Comparison of ENCODE assay signal across 8 cellular contexts in the genomic region with DNA sequence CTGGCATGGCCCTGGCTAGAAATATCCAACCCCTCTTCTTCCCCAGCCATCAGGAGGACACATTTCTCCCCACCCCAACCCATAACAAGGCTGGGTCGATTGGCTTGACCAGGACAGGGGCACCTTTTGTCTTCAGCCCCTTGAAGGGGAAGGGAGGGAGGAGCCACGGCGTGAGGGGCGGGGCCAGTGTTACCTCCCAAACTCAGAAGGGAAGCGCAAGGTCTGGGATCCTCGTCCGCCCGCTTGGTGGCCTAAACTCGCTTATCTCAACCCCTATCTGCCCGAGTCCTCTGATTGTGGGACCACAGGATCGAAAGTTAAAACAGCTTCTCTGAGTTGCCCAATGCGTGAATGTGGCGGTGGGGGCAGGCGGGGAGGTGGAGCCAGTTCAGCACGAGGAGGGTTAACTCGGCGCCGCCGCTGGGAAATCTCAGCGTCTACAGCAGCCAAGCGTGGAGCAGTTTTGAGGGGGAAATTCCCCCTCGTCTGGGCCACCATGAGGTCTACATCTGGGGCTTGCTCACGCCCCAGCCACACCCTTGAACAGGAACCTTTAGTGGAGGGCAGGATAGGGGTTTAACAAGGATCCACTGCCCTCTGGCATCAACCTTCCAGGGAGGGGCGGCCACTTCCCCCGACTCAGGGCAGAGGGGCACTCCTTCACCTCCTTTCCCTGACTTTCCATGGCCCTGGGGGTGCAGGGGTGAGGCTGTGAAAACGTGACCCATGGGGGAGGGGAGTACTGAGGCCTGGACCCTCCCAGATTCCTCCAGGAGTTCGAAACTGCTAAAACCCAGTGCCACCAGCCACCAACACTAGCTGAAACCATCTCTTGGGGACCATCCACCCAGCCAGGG. TPM values are rescaled to one million over a fixed set of nuclear protein-coding genes. Genes with fewer than 3 reads are reported as not detected.
DNase-seq lines count a peak whose midpoint lies in the region; ATAC-seq lines count a peak whose summit lies in the region.

No MANE protein-coding gene starts in this region.

- H3K9me3 ChIP-seq in CD4-positive, alpha-beta memory T cell (ENCODE audit: control insufficient read depth in 1 of 2, low read length in 2 of 2): no peaks in the 10 kb centered on the region
- H3K9me3 ChIP-seq in Karpas-422 (ENCODE audit: low read length): no peaks in the 10 kb centered on the region
- H3K9me3 ChIP-seq in duodenal mucosa (ENCODE audit: control insufficient read depth in 1 of 2, low read length in 2 of 2): no peaks in the 10 kb centered on the region

- H3K36me3 ChIP-seq in CD4-positive, alpha-beta memory T cell (ENCODE audit: insufficient read depth, low read length): peaks cover 30% of the 10 kb centered on the region
- H3K36me3 ChIP-seq in Karpas-422 (ENCODE audit: insufficient read depth, low read length): peaks cover 20% of the 10 kb centered on the region; the same call in 1 of the 2 replicates
- peaks cover 18 to 29% of the 10 kb centered on the region in 2 donors for H3K36me3 ChIP-seq in duodenal mucosa (ENCODE audit: control insufficient read depth in 1 of 2, insufficient read depth in 2 of 2, low read length in 2 of 2)

- intact Hi-C loops in CD4-positive, alpha-beta memory T cell (cut with micrococcal nuclease): loop anchor here (1.0 to 5.0 kb wide), 3 partner anchors 22 to 423 kb away; a partner anchor contains a TSS
- intact Hi-C loops in activated CD4-positive, alpha-beta T cell treated with anti-CD3 and anti-CD28 coated beads for 36 hours (cut with DNase I, micrococcal nuclease): loop anchor here (1.0 to 5.0 kb wide), 7 partner anchors 16 to 474 kb away; a partner anchor contains a TSS

- peaks cover 18% of the 10 kb centered on the region for H4K20me1 ChIP-seq in Karpas-422 (ENCODE audit: insufficient read depth, low read depth, low read length)

- H3K4me3 ChIP-seq in CD4-positive, alpha-beta memory T cell (ENCODE audit: low read length in 2 of 2): peak overlapping the region; percentile 90 to 99
- H3K4me3 ChIP-seq in Karpas-422 (ENCODE audit: low read length) (peak overlapping the region; percentile 96), duodenal mucosa (ENCODE audit: low read depth in 1 of 2, low read length in 2 of 2) (peak overlapping the region; percentile 73 to 98)

- peak overlapping the region; percentile 93 for H3K27ac ChIP-seq in CD4-positive, alpha-beta memory T cell (ENCODE audit: low read depth, low read length)
- H3K27ac ChIP-seq in Karpas-422 (ENCODE audit: low read length) (peak overlapping the region; percentile 87), duodenal mucosa (ENCODE audit: low read depth, low read length) (peak overlapping the region; percentile 99)

- peaks cover 0 to 10% (median 0%) of the 10 kb centered on the region in 8 donors for H3K9me3 Mint-ChIP-seq in CD4-positive, alpha-beta memory T cell
- no peaks in the 10 kb centered on the region for H3K9me3 Mint-ChIP-seq in activated CD4-positive, alpha-beta T cell treated with anti-CD3 and anti-CD28 coated beads for 36 hours (ENCODE audit: low read depth)
- H3K9me3 Mint-ChIP-seq in memory B cell: no peaks in the 10 kb centered on the region

- H3K27me3 ChIP-seq in CD4-positive, alpha-beta memory T cell (ENCODE audit: insufficient read depth, low read length): no peaks in the 10 kb centered on the region
- H3K27me3 ChIP-seq in Karpas-422 (ENCODE audit: low read length) (no peaks in the 10 kb centered on the region), duodenal mucosa (ENCODE audit: control insufficient read depth in 1 of 2, insufficient read depth in 2 of 2, low read length in 2 of 2) (no peaks in the 10 kb centered on the region)

- no peak overlapping the region for H2AFZ ChIP-seq in Karpas-422 (ENCODE audit: low read length)

- peaks cover 23 to 49% of the 10 kb centered on the region in 2 donors for H3K36me3 Mint-ChIP-seq in CD4-positive, alpha-beta memory T cell
- H3K36me3 Mint-ChIP-seq in activated CD4-positive, alpha-beta T cell treated with anti-CD3 and anti-CD28 coated beads for 36 hours (ENCODE audit: low read depth): peaks cover 50% of the 10 kb centered on the region
- peaks cover 24% of the 10 kb centered on the region for H3K36me3 Mint-ChIP-seq in memory B cell

- peak overlapping the region; percentile 94 to 100 (median 98) for H3K27ac Mint-ChIP-seq in CD4-positive, alpha-beta memory T cell
- H3K27ac Mint-ChIP-seq in activated CD4-positive, alpha-beta T cell treated with anti-CD3 and anti-CD28 coated beads for 36 hours: peak overlapping the region; percentile 97
- H3K27ac Mint-ChIP-seq in memory B cell: peak overlapping the region; percentile 98

- peak overlapping the region; percentile 93 to 100 (median 96) for H3K4me3 Mint-ChIP-seq in CD4-positive, alpha-beta memory T cell
- peak overlapping the region; percentile 98 for H3K4me3 Mint-ChIP-seq in activated CD4-positive, alpha-beta T cell treated with anti-CD3 and anti-CD28 coated beads for 36 hours
- H3K4me3 Mint-ChIP-seq in memory B cell: peak overlapping the region; percentile 96

- peaks cover 0 to 4% of the 10 kb centered on the region in 2 donors for H3K27me3 Mint-ChIP-seq in CD4-positive, alpha-beta memory T cell
- no peaks in the 10 kb centered on the region for H3K27me3 Mint-ChIP-seq in activated CD4-positive, alpha-beta T cell treated with anti-CD3 and anti-CD28 coated beads for 36 hours
- no peaks in the 10 kb centered on the region for H3K27me3 Mint-ChIP-seq in memory B cell

- peaks cover 28 to 64% (median 38%) of the 10 kb centered on the region in 4 donors for H3K4me1 Mint-ChIP-seq in CD4-positive, alpha-beta memory T cell
- peaks cover 56% of the 10 kb centered on the region for H3K4me1 Mint-ChIP-seq in activated CD4-positive, alpha-beta T cell treated with anti-CD3 and anti-CD28 coated beads for 36 hours
- H3K4me1 Mint-ChIP-seq in memory B cell: peaks cover 45% of the 10 kb centered on the region

- H3K4me2 ChIP-seq in Karpas-422 (ENCODE audit: low read depth, low read length, poor library complexity, severe bottlenecking): peak overlapping the region; percentile 94

- ATAC-seq in GM21367 (IDR thresholded peaks at IDR 0.05; ENCODE audit: unreplicated experiment) (peak; percentile 2), memory B cell (ENCODE audit: low read depth) (peak; percentile 69)
- peak; percentile 39 for ATAC-seq in activated CD4-positive, alpha-beta T cell treated with anti-CD3 and anti-CD28 coated beads for 36 hours

- H3K9ac ChIP-seq in Karpas-422 (ENCODE audit: low read length): peak overlapping the region; percentile 93
- H3K9ac ChIP-seq in duodenal mucosa (ENCODE audit: low read depth in 1 of 2, low read length in 2 of 2): peak overlapping the region; percentile 88 to 98

- DNase-seq in CD4-positive, alpha-beta memory T cell: peak; percentile 46 to 92 (median 56)
- peak; percentile 85 for DNase-seq in Karpas-422
- DNase-seq in activated CD4-positive, alpha-beta T cell treated with anti-CD3 and anti-CD28 coated beads for 36 hours: peak; percentile 87
- peak; percentile 73 to 79 for DNase-seq in memory B cell (ENCODE audit: low spot score in 2 of 2)
- DNase-seq in stimulated activated CD8-positive, alpha-beta memory T cell treated with anti-CD3 and anti-CD28 coated beads, Interleukin-4, amount 100 ng/mL, for 24 hours (ENCODE audit: low read depth): peak; percentile 64
- DNase-seq in H4 (ENCODE audit: low spot score): no peak

- CTCF ChIA-PET in CD4-positive, alpha-beta memory T cell (lab: Charles Lee; ENCODE audit: partially characterized antibody): interaction anchor here (0.6 to 9.3 kb wide), 14 partner anchors 13 to 474 kb away, joined by 3 to 458 read pairs (median 8); a partner anchor contains a TSS
- CTCF ChIA-PET in activated CD4-positive, alpha-beta T cell treated with anti-CD3 and anti-CD28 coated beads for 36 hours (lab: Charles Lee): interaction anchor here (0.6 to 24.0 kb wide), 26 partner anchors 10 to 362 kb away, joined by 3 to 411 read pairs (median 12); a partner anchor contains a TSS

- peaks cover 34% of the 10 kb centered on the region for H3K4me1 ChIP-seq in CD4-positive, alpha-beta memory T cell (ENCODE audit: insufficient read depth, low read length)
- H3K4me1 ChIP-seq in Karpas-422 (ENCODE audit: low read length) (peaks cover 48% of the 10 kb centered on the region), duodenal mucosa (ENCODE audit: control insufficient read depth in 1 of 2, insufficient read depth in 2 of 2, low read length in 2 of 2) (peaks cover 33 to 44% of the 10 kb centered on the region in 2 donors)

- POLR2A ChIA-PET in CD4-positive, alpha-beta memory T cell (lab: Charles Lee; ENCODE audit: partially characterized antibody): interaction anchor here (0.5 to 12.1 kb wide), 21 partner anchors 14 to 1247 kb away, joined by 3 to 622 read pairs (median 15); a partner anchor contains a TSS
- POLR2A ChIA-PET in activated CD4-positive, alpha-beta T cell treated with anti-CD3 and anti-CD28 coated beads for 36 hours (lab: Charles Lee): interaction anchor here (0.6 to 3.0 kb wide), 9 partner anchors 11 to 425 kb away, joined by 3 to 35 read pairs (median 5); a partner anchor contains a TSS

- H3K79me2 ChIP-seq in Karpas-422 (ENCODE audit: low read length): peaks cover 40% of the 10 kb centered on the region

- H3K9me2 ChIP-seq in Karpas-422 (replicated peaks; ENCODE audit: insufficient read depth, low read length): no peaks in the 10 kb centered on the region

RNA-seq across cellular contexts. Expression of a gene that starts 0.7 kb away (rescaled TPM):
- total RNA-seq in CD4-positive, alpha-beta memory T cell: 100 to 1,000 TPM; 399 to 424 TPM
- polyA plus RNA-seq in CD4-positive, alpha-beta memory T cell: 10 to 100 TPM; 78.4 to 91.7 TPM
- 116 and 140 TPM in 2 replicates for total RNA-seq in Karpas-422 (2014; rRNA removed; shearing (Covaris generic); ENCODE audit: low replicate concordance)
- 100 to 1,000 TPM; 250 to 288 TPM for total RNA-seq in activated CD4-positive, alpha-beta T cell treated with anti-CD3 and anti-CD28 coated beads for 36 hours
- total RNA-seq in H4 (2014; rRNA removed; shearing (Covaris generic)): 9.3 and 17.9 TPM in 2 replicates

RNA-seq across cellular contexts. Expression of a gene that starts 17.9 kb away (rescaled TPM):
- total RNA-seq in CD4-positive, alpha-beta memory T cell: 10 to 100 TPM in 1 of 2 experiments, 1 to 10 TPM in 1; 9.7 to 11.6 TPM
- under 1 TPM in 1 of 2 donors, not detected in 1; 0.38 TPM for polyA plus RNA-seq in CD4-positive, alpha-beta memory T cell
- total RNA-seq in Karpas-422 (2014; rRNA removed; shearing (Covaris generic); ENCODE audit: low replicate concordance): 0.56 and 3.1 TPM in 2 replicates
- total RNA-seq in activated CD4-positive, alpha-beta T cell treated with anti-CD3 and anti-CD28 coated beads for 36 hours: 1 to 10 TPM; 1.8 to 2.7 TPM
- total RNA-seq in H4 (2014; rRNA removed; shearing (Covaris generic)): 5.8 and 6.5 TPM in 2 replicates

RNA-seq across cellular contexts. Expression of a gene that starts 21.5 kb away (rescaled TPM):
- total RNA-seq in CD4-positive, alpha-beta memory T cell: 10 to 100 TPM; 17.5 to 19.5 TPM
- polyA plus RNA-seq in CD4-positive, alpha-beta memory T cell: 1 to 10 TPM in 1 of 2 donors, under 1 TPM in 1; 0.41 to 1.8 TPM
- total RNA-seq in Karpas-422 (2014; rRNA removed; shearing (Covaris generic); ENCODE audit: low replicate concordance): 19.4 and 38.0 TPM in 2 replicates
- total RNA-seq in activated CD4-positive, alpha-beta T cell treated with anti-CD3 and anti-CD28 coated beads for 36 hours: 10 to 100 TPM; 46.8 to 48.6 TPM
- 16.5 and 20.2 TPM in 2 replicates for total RNA-seq in H4 (2014; rRNA removed; shearing (Covaris generic))

RNA-seq across cellular contexts. Expression of a gene that starts 31.8 kb away (rescaled TPM):
- 10 to 100 TPM; 27.2 TPM for total RNA-seq in CD4-positive, alpha-beta memory T cell
- 1 to 10 TPM; 4.6 to 6.5 TPM for polyA plus RNA-seq in CD4-positive, alpha-beta memory T cell
- total RNA-seq in Karpas-422 (2014; rRNA removed; shearing (Covaris generic); ENCODE audit: low replicate concordance): 34.2 and 59.6 TPM in 2 replicates
- total RNA-seq in activated CD4-positive, alpha-beta T cell treated with anti-CD3 and anti-CD28 coated beads for 36 hours: 10 to 100 TPM; 79.0 to 81.1 TPM
- 10.5 and 18.0 TPM in 2 replicates for total RNA-seq in H4 (2014; rRNA removed; shearing (Covaris generic))

RNA-seq across cellular contexts. Expression of a gene that starts 37.0 kb away (rescaled TPM):
- total RNA-seq in CD4-positive, alpha-beta memory T cell: not detected
- polyA plus RNA-seq in CD4-positive, alpha-beta memory T cell: not detected
- not detected in 2 replicates for total RNA-seq in Karpas-422 (2014; rRNA removed; shearing (Covaris generic); ENCODE audit: low replicate concordance)
- not detected for total RNA-seq in activated CD4-positive, alpha-beta T cell treated with anti-CD3 and anti-CD28 coated beads for 36 hours
- total RNA-seq in H4 (2014; rRNA removed; shearing (Covaris generic)): not detected in 2 replicates

Comparison
In these comparisons a context has a peak if more than half of its experiments do, and no peak if none do; other contexts are left out.
1. ATAC-seq: peak in every context shown above with its lines; median percentile 69 in memory B cell; 39 in activated CD4-positive, alpha-beta T cell treated with anti-CD3 and anti-CD28 coated beads for 36 hours; 2 in GM21367.